ENCODE assay signal across 16 cellular contexts in genomic region chr3:41608267-41608822, GRCh38.
"Had no signal": no experiment of that assay in that cellular context is flagged by ENCODE, and none has a peak within 500 bp of the region (broad histone marks: within the 10 kb centered on the region; RNA-seq: fewer than 3 reads in every experiment).

No MANE protein-coding gene starts in this region.

- H3K4me1 Mint-ChIP-seq: central memory CD8-positive, alpha-beta T cell had no signal

- H3K4me3 Mint-ChIP-seq: central memory CD8-positive, alpha-beta T cell; nephron; stimulated activated naive B cell treated with anti-CD40 and anti-IgM and Interleukin-4, amounts not matched to agents 10 μg/mL and 1 μg/mL and 100 μg/mL, for 72 hours had no signal

- H3K27me3 ChIP-seq: body of pancreas, left lung, upper lobe of left lung had no signal

- ATAC-seq: body of pancreas; left lung; right cardiac atrium; stimulated activated naive B cell treated with anti-CD40 and anti-IgM and Interleukin-4, amounts not matched to agents 10 μg/mL and 1 μg/mL and 100 μg/mL, for 72 hours had no signal

- H3K4me1 ChIP-seq: body of pancreas, left lung, upper lobe of left lung had no signal

- H3K9me3 Mint-ChIP-seq: central memory CD8-positive, alpha-beta T cell; nephron; stimulated activated naive B cell treated with anti-CD40 and anti-IgM and Interleukin-4, amounts not matched to agents 10 μg/mL and 1 μg/mL and 100 μg/mL, for 72 hours had no signal

- H3K27me3 Mint-ChIP-seq: central memory CD8-positive, alpha-beta T cell; progenitor cell of endocrine pancreas; stimulated activated naive B cell treated with anti-CD40 and anti-IgM and Interleukin-4, amounts not matched to agents 10 μg/mL and 1 μg/mL and 100 μg/mL, for 72 hours had no signal

- H3K4me3 ChIP-seq: body of pancreas, left lung, upper lobe of left lung had no signal

- H3K27ac ChIP-seq: body of pancreas, left lung, upper lobe of left lung had no signal

- H3K36me3 ChIP-seq: left lung, upper lobe of left lung had no signal

- H3K27ac Mint-ChIP-seq: nephron; progenitor cell of endocrine pancreas; stimulated activated naive B cell treated with anti-CD40 and anti-IgM and Interleukin-4, amounts not matched to agents 10 μg/mL and 1 μg/mL and 100 μg/mL, for 72 hours had no signal

- H3K9me3 ChIP-seq: body of pancreas, left lung, upper lobe of left lung had no signal

- DNase-seq: activated CD4-positive, alpha-beta T cell treated with anti-CD3 and anti-CD28 coated beads for 1 hour; activated CD8-positive, alpha-beta memory T cell treated with anti-CD3 and anti-CD28 coated beads for 24 hours; activated gamma-delta T cell treated with Interleukin-2 at 50 U/mL for 16 hours; amniotic stem cell; body of pancreas; cortex of kidney; effector CD8-positive, alpha-beta T cell; left lung; occipital lobe; right cardiac atrium; small intestine; stimulated activated naive B cell treated with anti-CD40 and anti-IgM and Interleukin-4, amounts not matched to agents 10 μg/mL and 1 μg/mL and 100 μg/mL, for 72 hours; upper lobe of left lung had no signal
